In genomic region chr16:71780521-71781089, GRCh38 we compare ENCODE assay signal across 23 cellular contexts.
"Had no signal": no experiment of that assay in that cellular context is flagged by ENCODE, and none has a peak within 500 bp of the region (broad histone marks: within the 10 kb centered on the region; RNA-seq: fewer than 3 reads in every experiment).

No MANE protein-coding gene starts in this region.

- H3K27me3 Mint-ChIP-seq: activated CD4-positive, alpha-beta memory T cell treated with anti-CD3 and anti-CD28 coated beads for 36 hours; activated naive CD4-positive, alpha-beta T cell treated with anti-CD3 and anti-CD28 coated beads, Interleukin-2, amount 10 ng/mL, durations not matched to agents 7 days and 5 days; activated naive CD8-positive, alpha-beta T cell treated with anti-CD3 and anti-CD28 coated beads, Interleukin-2, amount 50 U/mL, for 24 hours; natural killer cell treated with Interleukin-12 subunit alpha and Interleukin-12 subunit beta and Interleukin-15 and Interleukin-18, amount 100 ng/mL, for 72 hours; stimulated activated memory B cell treated with anti-CD40 and anti-IgM and Interleukin-4, amounts not matched to agents 10 μg/mL and 1 μg/mL and 100 μg/mL, for 72 hours had no signal

- ATAC-seq: activated naive CD8-positive, alpha-beta T cell treated with anti-CD3 and anti-CD28 coated beads, Interleukin-2, amount 50 U/mL, for 24 hours; natural killer cell treated with Interleukin-12 subunit alpha and Interleukin-12 subunit beta and Interleukin-15 and Interleukin-18, amount 100 ng/mL, for 72 hours; stimulated activated memory B cell treated with anti-CD40 and anti-IgM and Interleukin-4, amounts not matched to agents 10 μg/mL and 1 μg/mL and 100 μg/mL, for 72 hours; upper lobe of right lung had no signal

- H3K4me3 Mint-ChIP-seq: activated CD4-positive, alpha-beta memory T cell treated with anti-CD3 and anti-CD28 coated beads for 36 hours; activated naive CD4-positive, alpha-beta T cell treated with anti-CD3 and anti-CD28 coated beads, Interleukin-2, amount 10 ng/mL, durations not matched to agents 7 days and 5 days; activated naive CD8-positive, alpha-beta T cell treated with anti-CD3 and anti-CD28 coated beads, Interleukin-2, amount 50 U/mL, for 24 hours; endodermal cell; natural killer cell treated with Interleukin-12 subunit alpha and Interleukin-12 subunit beta and Interleukin-15 and Interleukin-18, amount 100 ng/mL, for 72 hours; stimulated activated memory B cell treated with anti-CD40 and anti-IgM and Interleukin-4, amounts not matched to agents 10 μg/mL and 1 μg/mL and 100 μg/mL, for 72 hours had no signal

- H3K27ac Mint-ChIP-seq: activated CD4-positive, alpha-beta memory T cell treated with anti-CD3 and anti-CD28 coated beads for 36 hours; activated naive CD4-positive, alpha-beta T cell treated with anti-CD3 and anti-CD28 coated beads, Interleukin-2, amount 10 ng/mL, durations not matched to agents 7 days and 5 days; activated naive CD8-positive, alpha-beta T cell treated with anti-CD3 and anti-CD28 coated beads, Interleukin-2, amount 50 U/mL, for 24 hours; endodermal cell; stimulated activated memory B cell treated with anti-CD40 and anti-IgM and Interleukin-4, amounts not matched to agents 10 μg/mL and 1 μg/mL and 100 μg/mL, for 72 hours had no signal

- H3K9me3 Mint-ChIP-seq: activated CD4-positive, alpha-beta memory T cell treated with anti-CD3 and anti-CD28 coated beads for 36 hours; activated naive CD4-positive, alpha-beta T cell treated with anti-CD3 and anti-CD28 coated beads, Interleukin-2, amount 10 ng/mL, durations not matched to agents 7 days and 5 days; activated naive CD8-positive, alpha-beta T cell treated with anti-CD3 and anti-CD28 coated beads, Interleukin-2, amount 50 U/mL, for 24 hours; endodermal cell; natural killer cell treated with Interleukin-12 subunit alpha and Interleukin-12 subunit beta and Interleukin-15 and Interleukin-18, amount 100 ng/mL, for 72 hours; stimulated activated memory B cell treated with anti-CD40 and anti-IgM and Interleukin-4, amounts not matched to agents 10 μg/mL and 1 μg/mL and 100 μg/mL, for 72 hours had no signal

- H3K27me3 ChIP-seq: brain microvascular endothelial cell, colonic mucosa, neutrophil, pancreas, sigmoid colon, spleen, upper lobe of right lung had no signal

- H3K4me3 ChIP-seq: colonic mucosa, pancreas, sigmoid colon, spleen, thoracic aorta, upper lobe of right lung had no signal

- H3K27ac ChIP-seq: brain microvascular endothelial cell, colonic mucosa, epithelial cell of prostate, neutrophil, pancreas, sigmoid colon, spleen, thoracic aorta, upper lobe of right lung, WERI-Rb-1 had no signal

- H3K9me3 ChIP-seq: colonic mucosa, neutrophil, pancreas, sigmoid colon, spleen, thoracic aorta, upper lobe of right lung had no signal

- H3K4me1 ChIP-seq: colonic mucosa had no signal

- H3K36me3 Mint-ChIP-seq: natural killer cell treated with Interleukin-12 subunit alpha and Interleukin-12 subunit beta and Interleukin-15 and Interleukin-18, amount 100 ng/mL, for 72 hours had no signal

- DNase-seq: activated CD4-positive, alpha-beta memory T cell treated with anti-CD3 and anti-CD28 coated beads for 36 hours; activated effector memory CD4-positive, alpha-beta T cell treated with Interleukin-2 at 50 U/mL for 16 hours; activated naive CD4-positive, alpha-beta T cell treated with anti-CD3 and anti-CD28 coated beads, Interleukin-2, amount 10 ng/mL, durations not matched to agents 7 days and 5 days; activated naive CD8-positive, alpha-beta T cell treated with anti-CD3 and anti-CD28 coated beads, Interleukin-2, amount 50 U/mL, for 24 hours; anterior cingulate cortex; brain microvascular endothelial cell; central memory CD4-positive, alpha-beta T cell; colonic mucosa; endodermal cell; foreskin melanocyte; head of caudate nucleus; pancreas; sigmoid colon; spleen; stimulated activated CD4-positive, alpha-beta T cell treated with anti-CD3 and anti-CD28 coated beads, Interleukin-4, amount 100 ng/mL, for 4 hours; T-helper 2 cell; upper lobe of right lung; WERI-Rb-1 had no signal

- H3K36me3 ChIP-seq: colonic mucosa, pancreas had no signal
